30 cellular contexts compared by ENCODE assay signal in genomic region chr2:147952118-147952517, GRCh38.
"Had no signal": no experiment of that assay in that cellular context is flagged by ENCODE, and none has a peak within 500 bp of the region (broad histone marks: within the 10 kb centered on the region; RNA-seq: fewer than 3 reads in every experiment).

No MANE protein-coding gene starts in this region.

- H3K4me3 ChIP-seq: neural progenitor cell, ovary, psoas muscle, skin epidermis, smooth muscle cell, spleen, stomach, thoracic aorta, thyroid gland, tibial nerve, upper lobe of left lung, vagina had no signal

- H2AFZ ChIP-seq: neural progenitor cell, parathyroid adenoma had no signal

- H3K79me2 ChIP-seq: parathyroid adenoma had no signal

- H3K4me3 Mint-ChIP-seq: naive thymus-derived CD4-positive, alpha-beta T cell; natural killer cell; nephron; neural progenitor cell; stimulated activated naive B cell treated with anti-CD40 and anti-IgM and Interleukin-4, amounts not matched to agents 10 μg/mL and 1 μg/mL and 100 μg/mL, for 72 hours; stimulated activated naive CD8-positive, alpha-beta T cell treated with anti-CD3 and anti-CD28 coated beads, Interleukin-15, Interleukin-2, amounts not matched to agents 100 ng/mL and 50 ng/mL, for 24 hours had no signal

- H3K4me2 ChIP-seq: neural progenitor cell, smooth muscle cell had no signal

- H3K9me3 Mint-ChIP-seq: naive thymus-derived CD4-positive, alpha-beta T cell; natural killer cell; nephron; neural progenitor cell; stimulated activated naive B cell treated with anti-CD40 and anti-IgM and Interleukin-4, amounts not matched to agents 10 μg/mL and 1 μg/mL and 100 μg/mL, for 72 hours; stimulated activated naive CD8-positive, alpha-beta T cell treated with anti-CD3 and anti-CD28 coated beads, Interleukin-15, Interleukin-2, amounts not matched to agents 100 ng/mL and 50 ng/mL, for 24 hours had no signal

- H3K27me3 ChIP-seq: neural progenitor cell, ovary, spleen, stomach, thyroid gland, tibial nerve, upper lobe of left lung, vagina had no signal

- H3K9me3 ChIP-seq: ovary, psoas muscle, spleen, stomach, thoracic aorta, thyroid gland, tibial nerve, upper lobe of left lung, vagina had no signal

- FAIRE-seq: urothelium cell line had no signal

- H3K4me1 Mint-ChIP-seq: naive thymus-derived CD4-positive, alpha-beta T cell; natural killer cell; nephron; neural progenitor cell; stimulated activated naive B cell treated with anti-CD40 and anti-IgM and Interleukin-4, amounts not matched to agents 10 μg/mL and 1 μg/mL and 100 μg/mL, for 72 hours had no signal

- H3K27ac Mint-ChIP-seq: natural killer cell; nephron; neural progenitor cell; progenitor cell of endocrine pancreas; stimulated activated naive B cell treated with anti-CD40 and anti-IgM and Interleukin-4, amounts not matched to agents 10 μg/mL and 1 μg/mL and 100 μg/mL, for 72 hours; stimulated activated naive CD8-positive, alpha-beta T cell treated with anti-CD3 and anti-CD28 coated beads, Interleukin-15, Interleukin-2, amounts not matched to agents 100 ng/mL and 50 ng/mL, for 24 hours had no signal

- H3K4me1 ChIP-seq: neural progenitor cell, parathyroid adenoma, psoas muscle, spleen, stomach, thyroid gland, tibial nerve, upper lobe of left lung, vagina had no signal

- ATAC-seq: naive thymus-derived CD4-positive, alpha-beta T cell; natural killer cell; psoas muscle; right cardiac atrium; sciatic nerve; stimulated activated naive B cell treated with anti-CD40 and anti-IgM and Interleukin-4, amounts not matched to agents 10 μg/mL and 1 μg/mL and 100 μg/mL, for 72 hours had no signal

- H3K36me3 ChIP-seq: ovary had no signal

- DNase-seq: naive thymus-derived CD4-positive, alpha-beta T cell; natural killer cell; occipital lobe; psoas muscle; right cardiac atrium; spleen; stimulated activated CD4-positive, alpha-beta T cell treated with anti-CD3 and anti-CD28 coated beads, Interleukin-12 subunit alpha, Interleukin-12 subunit beta, amount 100 ng/mL, for 4 hours; stimulated activated CD4-positive, alpha-beta T cell treated with anti-CD3 and anti-CD28 coated beads, Interleukin-1b, Interleukin-23, amount 100 ng/mL, for 48 hours; stimulated activated CD4-positive, alpha-beta T cell treated with anti-CD3 and anti-CD28 coated beads, Interleukin-4, amount 100 ng/mL, for 1 hour; stimulated activated CD4-positive, alpha-beta T cell treated with anti-CD3 and anti-CD28 coated beads, Interleukin-4, amount 100 ng/mL, for 4 hours; stimulated activated CD8-positive, alpha-beta memory T cell treated with anti-CD3 and anti-CD28 coated beads, Interleukin-4, amount 100 ng/mL, for 48 hours; stimulated activated naive B cell treated with anti-CD40 and anti-IgM and Interleukin-4, amounts not matched to agents 10 μg/mL and 1 μg/mL and 100 μg/mL, for 72 hours; stimulated activated naive CD4-positive, alpha-beta T cell treated with Interleukin-2 at 50 U/mL for 16 hours; stomach; thyroid gland; trophoblast cell; upper lobe of left lung had no signal

- H3K27ac ChIP-seq: neural progenitor cell, ovary, parathyroid adenoma, psoas muscle, skin epidermis, spleen, stomach, thoracic aorta, thyroid gland, tibial nerve, upper lobe of left lung, vagina had no signal

- H3K9ac ChIP-seq: neural progenitor cell, parathyroid adenoma had no signal
